In genomic region chr12:29639893-29640495, GRCh38 we compare ENCODE assay signal across 1 cellular context.
TF ChIP-seq lines count a peak whose summit lies in the region.

No MANE protein-coding gene starts in this region.

TF ChIP-seq in IMR-90, 13 proteins besides CTCF, POLR2A, EP300 and RAD21 (continued from another document):
- no peak for TF ChIP-seq ELK1 (IDR thresholded peaks at IDR 0.05; ENCODE audit: borderline replicate concordance, low read depth, low read length)
